Comparison of ENCODE assay signal across 8 cellular contexts in the genomic region with DNA sequence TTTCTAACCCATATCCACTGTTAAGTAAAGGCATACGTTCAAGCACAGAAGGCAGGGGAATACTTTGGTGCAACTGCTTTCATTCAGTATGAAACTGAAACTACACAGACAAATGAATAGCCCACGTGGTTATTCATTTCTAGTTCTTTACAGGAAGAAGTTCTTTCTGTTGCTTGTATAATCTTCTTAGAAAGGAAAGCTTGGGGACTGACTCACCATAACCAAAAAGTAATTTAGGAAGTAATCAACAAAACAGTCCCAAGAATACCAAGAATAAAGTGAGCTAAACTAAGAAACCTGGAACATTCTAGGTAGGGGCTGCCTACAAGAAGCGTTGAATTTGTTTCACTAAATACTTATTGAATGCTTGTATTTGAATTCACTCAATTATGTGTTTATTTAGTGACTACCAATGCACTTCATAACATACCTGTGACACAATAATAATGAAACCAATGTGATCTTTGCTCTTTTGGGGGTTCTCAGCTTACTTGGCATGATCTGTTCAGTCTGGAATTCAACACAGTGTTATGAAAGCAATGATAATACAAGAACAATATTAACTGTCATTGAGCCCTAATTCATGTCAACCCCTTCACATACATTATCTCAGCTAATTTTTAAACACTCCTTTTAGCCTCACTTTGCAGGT. TPM values are rescaled to one million over a fixed set of nuclear protein-coding genes. Genes with fewer than 3 reads are reported as not detected.
DNase-seq lines count a peak whose midpoint lies in the region; ATAC-seq, FAIRE-seq and TF ChIP-seq lines count a peak whose summit lies in the region.

No MANE protein-coding gene starts in this region.

- peak; percentile 76 for FAIRE-seq in small intestine (lab: Jason Lieb, UNC)

- peak; percentile 40 for DNase-seq in A673 (ENCODE audit: low spot score)
- peak; percentile 85 for DNase-seq in OCI-M1 (lab: John Stamatoyannopoulos, UW)
- peak; percentile 52 for DNase-seq in small intestine
- DNase-seq in NCI-H1417 (lab: John Stamatoyannopoulos, UW), result no peak
- no peak for DNase-seq in NCI-H748 treated with DMSO at 0.1 percent for 48 hours (lab: John Stamatoyannopoulos, UW)

- no peaks in the 10 kb centered on the region for H3K27me3 ChIP-seq in A673 (replicated peaks; ENCODE audit: insufficient read depth, low read depth, low read length, poor library complexity)
- no peaks in the 10 kb centered on the region for H3K27me3 ChIP-seq in small intestine (ENCODE audit: control insufficient read depth in 2 of 2, insufficient read depth in 2 of 2, low read length in 2 of 2)

- no peaks in the 10 kb centered on the region for H3K9me3 ChIP-seq in A673 (ENCODE audit: low read depth, low read length, poor library complexity, severe bottlenecking)
- no peaks in the 10 kb centered on the region for H3K9me3 ChIP-seq in small intestine (ENCODE audit: control insufficient read depth, low read depth)

- peak overlapping the region; percentile 58 for H3K27ac ChIP-seq in A673 (ENCODE audit: low read depth, low read length, poor library complexity, severe bottlenecking)
- no peak overlapping the region for H3K27ac ChIP-seq in small intestine (ENCODE audit: low read depth in 1 of 2, low read length in 1 of 2)

- intact Hi-C loops in A673 (cut with micrococcal nuclease; ENCODE audit: unreplicated experiment), result no loop called here

- CTCF ChIA-PET in A673 (lab: Charles Lee), result interaction anchor here (1.3 kb wide), 1 partner anchor 35 kb away, joined by 3 read pairs; the partner anchor contains the start of gene MTCL3

- ATAC-seq in GM18867 (IDR thresholded peaks at IDR 0.05; ENCODE audit: unreplicated experiment), result peak; percentile 100
- ATAC-seq in HG02981 (IDR thresholded peaks at IDR 0.05; ENCODE audit: unreplicated experiment), result peak; percentile 99
- ATAC-seq in esophagus mucosa, result peak; percentile 44

- H3K4me3 ChIP-seq in A673 (ENCODE audit: low read depth, low read length, poor library complexity, severe bottlenecking), result peak overlapping the region; percentile 20
- peak overlapping the region in 1 of 2 donors; percentile 5 for H3K4me3 ChIP-seq in small intestine (ENCODE audit: low read depth in 1 of 2, low read length in 2 of 2)

- no TSS peak for BruUV-seq in A673 (replicated peaks; lab: Mats Ljungman, UMichigan)

- H3K4me1 ChIP-seq in A673 (ENCODE audit: insufficient read depth, low read length, poor library complexity, severe bottlenecking) (peaks cover 20% of the 10 kb centered on the region), small intestine (ENCODE audit: control insufficient read depth in 2 of 2, insufficient read depth in 1 of 2, low read depth in 1 of 2, low read length in 1 of 2) (peaks cover 0 to 10% of the 10 kb centered on the region in 2 donors)

- no peak for TF ChIP-seq CTCF in A673 (conservative IDR thresholded peaks at IDR 0.05; ENCODE audit: low read depth, low read length)

- WGBS in small intestine, 3 donors, result 20 to 30% (median 22%) methylated on average over 3 of the region's 3 CpGs

- peaks cover 32% of the 10 kb centered on the region for H3K36me3 ChIP-seq in A673 (ENCODE audit: insufficient read depth, low read length, poor library complexity, severe bottlenecking)
- H3K36me3 ChIP-seq in small intestine (ENCODE audit: control insufficient read depth in 2 of 2, insufficient read depth in 2 of 2, low read length in 2 of 2), result no peaks in the 10 kb centered on the region

- POLR2A ChIA-PET in A673 (lab: Charles Lee; ENCODE audit: low non-redundant PET), result no interaction called here

RNA-seq across cellular contexts. Expression of gene KIAA0408, which starts 25.1 kb away (rescaled TPM):
- total RNA-seq in A673 (2021) (27.7 and 34.7 TPM in 2 replicates), esophagus mucosa (0.28 TPM)
- polyA plus RNA-seq in small intestine, result 1 to 10 TPM in 2 of 3 donors, not detected in 1; 1.1 to 2.0 TPM

Comparison
In these comparisons a context has a peak if more than half of its experiments do, and no peak if none do; other contexts are left out.
1. DNase-seq: peak in A673 (single experiment), OCI-M1 (single experiment) and small intestine (single experiment); none in NCI-H1417 (0 of 3) and NCI-H748 treated with DMSO at 0.1 percent for 48 hours (single experiment).
2. ATAC-seq: peak in every context shown above with its lines; median percentile 100 in GM18867; 99 in HG02981; 44 in esophagus mucosa.
3. RNA of gene KIAA0408, which starts 25.1 kb away (total RNA-seq): 27.7 to 34.7 TPM in A673; 0.28 TPM in esophagus mucosa (single experiment); every median in the first group is over 10 times any median in the second.